Comparison of ENCODE assay signal across 8 cellular contexts in the genomic region with DNA sequence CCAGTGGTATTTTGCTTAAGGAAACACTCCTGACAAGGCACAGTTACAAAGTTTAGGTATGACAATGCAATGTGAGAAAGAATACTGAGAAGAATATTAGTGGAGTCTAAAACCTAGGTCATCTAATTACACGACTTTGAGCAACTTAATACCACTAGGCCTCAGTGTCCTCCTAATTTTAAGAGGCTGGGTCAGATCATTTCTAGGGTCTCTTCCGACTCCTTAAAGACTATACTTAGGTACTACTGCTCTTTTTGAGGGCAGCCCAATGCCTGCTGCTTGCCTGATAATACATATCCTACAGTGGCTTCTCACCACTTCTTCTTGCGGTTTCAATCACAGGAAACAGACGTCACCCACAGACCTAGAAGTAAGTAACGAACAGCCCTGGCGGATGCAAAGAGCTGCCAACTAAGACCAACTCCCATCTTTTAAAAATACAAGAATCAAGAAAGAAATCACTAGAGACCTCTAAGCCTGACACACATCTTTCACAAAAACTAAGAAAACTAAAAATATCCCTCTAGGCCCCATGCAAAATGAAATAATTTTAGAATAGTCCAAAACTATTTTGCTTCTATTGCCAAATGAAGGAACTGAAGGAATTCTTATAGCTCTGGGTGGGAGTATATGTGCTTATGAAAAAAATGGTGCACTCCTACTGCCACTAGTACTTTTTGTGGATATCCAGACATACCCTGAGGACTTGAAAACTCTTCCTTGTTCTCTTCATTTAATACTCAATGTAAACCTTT. TPM values are rescaled to one million over a fixed set of nuclear protein-coding genes. Genes with fewer than 3 reads are reported as not detected.
DNase-seq lines count a peak whose midpoint lies in the region; ATAC-seq and TF ChIP-seq lines count a peak whose summit lies in the region.

No MANE protein-coding gene starts in this region.

- peak overlapping the region; percentile 72 for H3K9ac ChIP-seq in BLaER1

- DNase-seq in HT1080 (ENCODE audit: low read depth) (peak; percentile 93), pons (ENCODE audit: low spot score) (peak; percentile 73), HEK293T (ENCODE audit: extremely low spot score) (no peak), H7 (no peak)
- peak; percentile 24 to 46 for DNase-seq in activated CD4-positive, alpha-beta T cell treated with anti-CD3 and anti-CD28 coated beads for 24 hours (ENCODE audit: low read depth in 2 of 2)
- DNase-seq in effector CD8-positive, alpha-beta T cell (lab: John Stamatoyannopoulos, UW) = peak; percentile 39

- H3K9me3 ChIP-seq in BLaER1 = peaks cover 7% of the 10 kb centered on the region; the same call in 1 of the 2 replicates

- H4K20me1 ChIP-seq in BLaER1 = no peaks in the 10 kb centered on the region

- POLR2A ChIA-PET in HEK293T (lab: Yijun Ruan, JAX) = interaction anchor here (1.0 kb wide), 1 partner anchor 31 kb away, joined by 6 read pairs; the partner anchor contains the start of genes HDAC3 and RELL2

- peaks cover 28% of the 10 kb centered on the region for H3K36me3 ChIP-seq in BLaER1
- no peaks in the 10 kb centered on the region for H3K36me3 ChIP-seq in H7 (replicated peaks; ENCODE audit: control insufficient read depth, insufficient read depth, low read length)

- peak overlapping the region; percentile 90 for H3K27ac ChIP-seq in BLaER1

- peak overlapping the region; percentile 86 for H3K4me2 ChIP-seq in BLaER1

- H3K27me3 ChIP-seq in BLaER1 (no peaks in the 10 kb centered on the region), H7 (ENCODE audit: control insufficient read depth, insufficient read depth, low read length) (no peaks in the 10 kb centered on the region)

- CTCF ChIA-PET in HEK293T (lab: Yijun Ruan, JAX) = interaction anchor here (1.6 kb wide), 1 partner anchor 12 kb away, joined by 3 read pairs; no protein-coding TSS in a partner anchor

- H3K4me3 ChIP-seq in BLaER1 (peak overlapping the region; percentile 50), H7 (ENCODE audit: insufficient read depth, low read depth, low read length) (no peak overlapping the region)

- peaks cover 97% of the 10 kb centered on the region for H3K4me1 ChIP-seq in BLaER1

- ATAC-seq in GM21367 (IDR thresholded peaks at IDR 0.05; ENCODE audit: unreplicated experiment) = peak; percentile 95

TF ChIP-seq in HEK293T, 16 proteins besides CTCF, POLR2A, EP300 and RAD21:
- TF ChIP-seq SUZ12 (IDR thresholded peaks at IDR 0.05) = no peak
- no peak for TF ChIP-seq TARDBP (IDR thresholded peaks at IDR 0.05)
- no peak for TF ChIP-seq SP1 (IDR thresholded peaks at IDR 0.05)
- TF ChIP-seq CTBP1 (IDR thresholded peaks at IDR 0.05; ENCODE audit: borderline replicate concordance) = no peak
- no peak for TF ChIP-seq FOXM1 (IDR thresholded peaks at IDR 0.05; ENCODE audit: borderline replicate concordance)
- TF ChIP-seq ZNF384 (IDR thresholded peaks at IDR 0.05) = no peak
- no peak for TF ChIP-seq LEF1 (IDR thresholded peaks at IDR 0.05; ENCODE audit: borderline replicate concordance)

RNA-seq across cellular contexts. Expression of gene DIAPH1, which starts 13.1 kb away (rescaled TPM):
- 60.8 and 62.0 TPM in 2 replicates for total RNA-seq in HT1080 (2014; rRNA removed; shearing (Covaris generic))
- 76.8 and 85.8 TPM in 2 replicates for polyA plus RNA-seq in HT1080 (2015; cell fraction: cytosol; rRNA removed)
- 199 and 204 TPM in 2 replicates for polyA plus RNA-seq in HT1080 (2015; cell fraction: nucleus; rRNA removed)
- total RNA-seq in H7 (2014; rRNA removed; shearing (Covaris generic)) = 31.2 and 37.5 TPM in 2 replicates

RNA-seq across cellular contexts. Expression of gene HDAC3, which starts 30.9 kb away (rescaled TPM):
- total RNA-seq in HT1080 (2014; rRNA removed; shearing (Covaris generic)) = 86.7 and 104 TPM in 2 replicates
- polyA plus RNA-seq in HT1080 (2015; cell fraction: cytosol; rRNA removed) = 52.6 and 53.8 TPM in 2 replicates
- 77.6 and 85.8 TPM in 2 replicates for polyA plus RNA-seq in HT1080 (2015; cell fraction: nucleus; rRNA removed)
- 81.3 and 82.7 TPM in 2 replicates for total RNA-seq in H7 (2014; rRNA removed; shearing (Covaris generic))

RNA-seq across cellular contexts. Expression of gene RELL2, which starts 31.1 kb away (rescaled TPM):
- 13.1 and 15.3 TPM in 2 replicates for total RNA-seq in HT1080 (2014; rRNA removed; shearing (Covaris generic))
- polyA plus RNA-seq in HT1080 (2015; cell fraction: cytosol; rRNA removed) = 6.8 TPM in 2 replicates
- polyA plus RNA-seq in HT1080 (2015; cell fraction: nucleus; rRNA removed) = 26.1 and 28.6 TPM in 2 replicates
- total RNA-seq in H7 (2014; rRNA removed; shearing (Covaris generic)) = 7.4 and 8.9 TPM in 2 replicates

RNA-seq across cellular contexts. Expression of gene FCHSD1, which starts 45.5 kb away (rescaled TPM):
- total RNA-seq in HT1080 (2014; rRNA removed; shearing (Covaris generic)) = 7.2 and 7.5 TPM in 2 replicates
- polyA plus RNA-seq in HT1080 (2015; cell fraction: cytosol; rRNA removed) = 6.3 and 6.8 TPM in 2 replicates
- 89.1 and 99.4 TPM in 2 replicates for polyA plus RNA-seq in HT1080 (2015; cell fraction: nucleus; rRNA removed)
- 17.3 and 22.3 TPM in 2 replicates for total RNA-seq in H7 (2014; rRNA removed; shearing (Covaris generic))

Comparison
In these comparisons a context has a peak if more than half of its experiments do, and no peak if none do; other contexts are left out.
1. DNase-seq: peak in HT1080 (single experiment), activated CD4-positive, alpha-beta T cell treated with anti-CD3 and anti-CD28 coated beads for 24 hours (2 of 2), effector CD8-positive, alpha-beta T cell (single experiment) and pons (single experiment); none in HEK293T (single experiment) and H7 (single experiment).